12 cellular contexts compared by ENCODE assay signal in the genomic region with DNA sequence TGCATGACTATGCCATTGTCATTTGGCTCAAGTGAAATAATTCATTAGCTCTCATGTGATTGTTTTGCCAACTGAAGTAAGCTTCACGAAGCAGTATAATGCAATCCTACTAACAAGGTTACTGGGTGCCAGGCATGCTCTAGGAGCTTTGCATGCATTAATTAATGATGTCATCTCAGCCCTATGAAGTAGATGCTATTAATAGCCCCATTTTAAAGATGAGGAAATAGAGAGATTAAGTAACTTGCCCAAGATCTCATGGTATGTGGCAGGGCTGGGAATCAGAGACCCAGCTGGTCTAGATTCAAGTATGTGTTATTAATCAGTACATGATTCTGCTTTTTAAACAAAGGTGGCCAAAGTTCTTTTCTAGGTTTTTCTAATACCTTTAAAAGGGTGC. TPM values are rescaled to one million over a fixed set of nuclear protein-coding genes. Genes with fewer than 3 reads are reported as not detected.
DNase-seq lines count a peak whose midpoint lies in the region; ATAC-seq and TF ChIP-seq lines count a peak whose summit lies in the region.
"Had no signal": no experiment of that assay in that cellular context is flagged by ENCODE, and none has a peak within 500 bp of the region (broad histone marks: within the 10 kb centered on the region; RNA-seq: fewer than 3 reads in every experiment).

No MANE protein-coding gene starts in this region.

- H3K9me2 ChIP-seq in MM.1S (replicated peaks; ENCODE audit: insufficient read depth, low read length) = no peaks in the 10 kb centered on the region

- H3K36me3 ChIP-seq in colonic mucosa (no peaks in the 10 kb centered on the region), MM.1S (replicated peaks; ENCODE audit: insufficient read depth, low read length) (no peaks in the 10 kb centered on the region)
- H3K36me3 ChIP-seq: right atrium auricular region, transverse colon had no signal

- no peaks in the 10 kb centered on the region for H4K20me1 ChIP-seq in MM.1S (ENCODE audit: insufficient read depth, low read length)

- H3K9me3 ChIP-seq in colonic mucosa = no peaks in the 10 kb centered on the region
- no peaks in the 10 kb centered on the region for H3K9me3 ChIP-seq in MM.1S (replicated peaks; ENCODE audit: insufficient read depth, low read length)
- H3K9me3 ChIP-seq: right atrium auricular region, transverse colon had no signal

- ATAC-seq in HG03159 (IDR thresholded peaks at IDR 0.05; ENCODE audit: unreplicated experiment) = no peak

- intact Hi-C loops in colonic mucosa (cut with DNase I) = no loop called here

- H3K4me2 ChIP-seq in MM.1S (ENCODE audit: low read depth, low read length) = no peak overlapping the region

- no peaks in the 10 kb centered on the region for H3K4me1 ChIP-seq in colonic mucosa
- H3K4me1 ChIP-seq in MM.1S (ENCODE audit: low read length) = no peaks in the 10 kb centered on the region
- H3K4me1 ChIP-seq: right atrium auricular region had no signal

- H3K27ac ChIP-seq in colonic mucosa (no peak overlapping the region), MM.1S (ENCODE audit: low read length) (no peak overlapping the region)
- H3K27ac ChIP-seq: right atrium auricular region, transverse colon, VCaP had no signal

- no peak overlapping the region for H3K4me3 ChIP-seq in fibroblast of mammary gland (ENCODE audit: control insufficient read depth, low read depth, low read length)
- no peak overlapping the region for H3K4me3 ChIP-seq in colonic mucosa
- no peak overlapping the region for H3K4me3 ChIP-seq in MM.1S (ENCODE audit: low read length)
- H3K4me3 ChIP-seq: right atrium auricular region, transverse colon had no signal

- DNase-seq in EH (ENCODE audit: low read depth) (peak; percentile 96), NCI-H226 (peak; percentile 50), fibroblast of mammary gland (ENCODE audit: low read depth) (peak; percentile 92), renal cortical epithelial cell (ENCODE audit: low read depth) (peak; percentile 91), colonic mucosa (no peak), MM.1S (no peak)
- no peak for DNase-seq in stimulated activated CD4-positive, alpha-beta T cell treated with anti-CD3 and anti-CD28 coated beads, Interleukin-2, amount 100 ng/mL, for 48 hours
- DNase-seq: transverse colon had no signal

- no peaks in the 10 kb centered on the region for H3K27me3 ChIP-seq in colonic mucosa
- no peaks in the 10 kb centered on the region for H3K27me3 ChIP-seq in MM.1S (replicated peaks; ENCODE audit: insufficient read depth, low read length)
- H3K27me3 ChIP-seq: right atrium auricular region had no signal

- H3K79me2 ChIP-seq in MM.1S (ENCODE audit: low read length) = no peaks in the 10 kb centered on the region

- H2AFZ ChIP-seq in MM.1S (ENCODE audit: low read length) = no peak overlapping the region

- H3K9ac ChIP-seq in colonic mucosa (ENCODE audit: low read depth in 2 of 2, low read length in 2 of 2) (no peak overlapping the region), MM.1S (ENCODE audit: low read length) (no peak overlapping the region)

- TF ChIP-seq CTCF in fibroblast of mammary gland (conservative IDR thresholded peaks at IDR 0.05; ENCODE audit: control insufficient read depth, insufficient read depth, low read depth, low read length) (no peak), colonic mucosa (IDR thresholded peaks at IDR 0.05) (no peak), MM.1S (IDR thresholded peaks at IDR 0.05; ENCODE audit: low read length) (no peak)

- H3F3A ChIP-seq in MM.1S (ENCODE audit: insufficient read depth, low read length) = no peaks in the 10 kb centered on the region

RNA-seq across cellular contexts. Expression of a gene that starts 14.1 kb away (rescaled TPM):
- total RNA-seq in renal cortical epithelial cell (not detected in 2 replicates), colonic mucosa (not detected)
- total RNA-seq: glomerular endothelial cell, right atrium auricular region, transverse colon had no signal

RNA-seq across cellular contexts. Expression of a gene that starts 15.2 kb away (rescaled TPM):
- 1.2 and 68.1 TPM in 2 replicates for total RNA-seq in renal cortical epithelial cell
- total RNA-seq in colonic mucosa = 1 to 10 TPM in 1 of 2 donors, under 1 TPM in 1; 0.27 to 1.2 TPM
- total RNA-seq: glomerular endothelial cell, right atrium auricular region had no signal

RNA-seq across cellular contexts. Expression of a gene that starts 31.5 kb away (rescaled TPM):
- total RNA-seq in renal cortical epithelial cell (not detected in 2 replicates), colonic mucosa (under 1 TPM in 1 of 2 donors, not detected in 1; 0.32 TPM)
- total RNA-seq: glomerular endothelial cell, right atrium auricular region had no signal

RNA-seq across cellular contexts. Expression of a gene that starts 41.3 kb away (rescaled TPM):
- total RNA-seq in renal cortical epithelial cell (not detected in 2 replicates), colonic mucosa (not detected)
- total RNA-seq: glomerular endothelial cell, right atrium auricular region, transverse colon had no signal

RNA-seq across cellular contexts. Expression of a gene that starts 47.0 kb away (rescaled TPM):
- total RNA-seq in renal cortical epithelial cell = not detected in 2 replicates
- total RNA-seq in colonic mucosa = not detected
- total RNA-seq: glomerular endothelial cell, right atrium auricular region, transverse colon had no signal

Comparison
In these comparisons a context has a peak if more than half of its experiments do, and no peak if none do; other contexts are left out.
1. DNase-seq: peak in EH (single experiment), NCI-H226 (single experiment), fibroblast of mammary gland (single experiment) and renal cortical epithelial cell (single experiment); none in colonic mucosa (single experiment), stimulated activated CD4-positive, alpha-beta T cell treated with anti-CD3 and anti-CD28 coated beads, Interleukin-2, amount 100 ng/mL, for 48 hours (0 of 2) and MM.1S (single experiment).